In genomic region chr17:78300962-78301820, GRCh38 we compare ENCODE assay signal across 2 cellular contexts.
TF ChIP-seq lines count a peak whose summit lies in the region.

No MANE protein-coding gene starts in this region.

TF ChIP-seq in SK-N-SH, 30 proteins besides CTCF, POLR2A, EP300 and RAD21:
- TF ChIP-seq USF2 (IDR thresholded peaks at IDR 0.05; ENCODE audit: borderline replicate concordance, low read depth, low read length) (no peak), SIN3A (IDR thresholded peaks at IDR 0.05; ENCODE audit: borderline replicate concordance, low read depth, low read length) (no peak), USF1 (IDR thresholded peaks at IDR 0.05; ENCODE audit: borderline replicate concordance, low read depth) (no peak), GATA2 (CRISPR knock-in tag; IDR thresholded peaks at IDR 0.05) (no peak), ZBTB33 (IDR thresholded peaks at IDR 0.05; ENCODE audit: borderline replicate concordance, low read depth) (no peak), JUND (IDR thresholded peaks at IDR 0.05) (no peak), CHD2 (IDR thresholded peaks at IDR 0.05; ENCODE audit: low read length, partially characterized antibody) (no peak), SMC3 (IDR thresholded peaks at IDR 0.05; ENCODE audit: low read depth, low read length) (no peak), MXI1 (IDR thresholded peaks at IDR 0.05; ENCODE audit: low read depth, low read length) (no peak), TAF1 (IDR thresholded peaks at IDR 0.05; ENCODE audit: borderline replicate concordance, low read depth, low read length) (no peak), MEF2A (IDR thresholded peaks at IDR 0.05; ENCODE audit: borderline replicate concordance, low read depth) (no peak), NRF1 (IDR thresholded peaks at IDR 0.05; ENCODE audit: low read depth, low read length) (no peak), GABPA (IDR thresholded peaks at IDR 0.05; ENCODE audit: low read depth) (no peak), YY1 (IDR thresholded peaks at IDR 0.05; ENCODE audit: low read depth) (no peak), POLR2AphosphoS5 (IDR thresholded peaks at IDR 0.05; ENCODE audit: low read depth, low read length) (no peak), EZH2phosphoT487 (IDR thresholded peaks at IDR 0.05; ENCODE audit: borderline replicate concordance, low read depth) (no peak), PBX3 (IDR thresholded peaks at IDR 0.05) (no peak), TEAD4 (IDR thresholded peaks at IDR 0.05; ENCODE audit: borderline replicate concordance, insufficient read depth) (no peak), REST (IDR thresholded peaks at IDR 0.05; ENCODE audit: low read depth, low read length) (no peak), FOXJ3 (CRISPR knock-in tag; IDR thresholded peaks at IDR 0.05) (no peak)

TF ChIP-seq in SK-N-SH treated with all-trans-retinoic acid at 6 μM for 48 hours, 23 proteins besides CTCF, POLR2A, EP300 and RAD21 (continued from another document):
- no peak for TF ChIP-seq POU6F1 (CRISPR knock-in tag; IDR thresholded peaks at IDR 0.05; ENCODE audit: borderline replicate concordance, low read depth)
- no peak for TF ChIP-seq ZC3H10 (CRISPR knock-in tag; IDR thresholded peaks at IDR 0.05)
- no peak for TF ChIP-seq BACH2 (CRISPR knock-in tag; IDR thresholded peaks at IDR 0.05; ENCODE audit: borderline replicate concordance)
- TF ChIP-seq ZNF8 (CRISPR knock-in tag; IDR thresholded peaks at IDR 0.05): no peak
- no peak for TF ChIP-seq CSRNP3 (CRISPR knock-in tag; IDR thresholded peaks at IDR 0.05)
- no peak for TF ChIP-seq ZFP3 (CRISPR knock-in tag; IDR thresholded peaks at IDR 0.05)
